ENCODE assay signal across 18 cellular contexts in genomic region chr6:18680842-18681241, GRCh38.
A peak's percentile ranks its signal among the peaks of the same experiment; 100 is the strongest.
DNase-seq lines count a peak whose midpoint lies in the region; ATAC-seq and TF ChIP-seq lines count a peak whose summit lies in the region.
"Had no signal": no experiment of that assay in that cellular context is flagged by ENCODE, and none has a peak within 500 bp of the region (broad histone marks: within the 10 kb centered on the region; RNA-seq: fewer than 3 reads in every experiment).

No MANE protein-coding gene starts in this region.

- H3K4me3 ChIP-seq in Panc1 (ENCODE audit: low read depth in 2 of 2, low read length in 2 of 2), result no peak overlapping the region
- no peak overlapping the region for H3K4me3 ChIP-seq in epithelial cell of esophagus (ENCODE audit: low read length)
- H3K4me3 ChIP-seq in lower leg skin (ENCODE audit: low read depth, poor library complexity, severe bottlenecking), result no peak overlapping the region
- H3K4me3 ChIP-seq: Peyer's patch, thyroid gland had no signal

- no TSS peak for BruUV-seq in Panc1 (replicated peaks; lab: Mats Ljungman, UMichigan)

- intact Hi-C loops in Panc1 (cut with micrococcal nuclease; ENCODE audit: unreplicated experiment), result no loop called here
- intact Hi-C loops in lower leg skin (cut with DNase I; ENCODE audit: low total_unique reads), result no loop called here

- in situ Hi-C loops in Panc1 (cut with HindIII; ENCODE audit: low pct_unique_long_range_greater_than_20kb, low sequenced_read_pairs), result no loop called here

- no peak overlapping the region for H3K27ac ChIP-seq in Panc1 (ENCODE audit: low read length)
- H3K27ac ChIP-seq: 22Rv1, Peyer's patch, thyroid gland had no signal

- H3K4me1 ChIP-seq in Panc1 (ENCODE audit: control insufficient read depth, insufficient read depth, low read length), result no peaks in the 10 kb centered on the region
- H3K4me1 ChIP-seq: Peyer's patch, thyroid gland had no signal

- ATAC-seq in Panc1, result no peak
- ATAC-seq in GM18498 (IDR thresholded peaks at IDR 0.05; ENCODE audit: unreplicated experiment), result no peak
- ATAC-seq: activated naive CD4-positive, alpha-beta T cell treated with anti-CD3 and anti-CD28 coated beads, Interleukin-2, amount 50 U/mL, for 72 hours; activated T-cell treated with anti-CD3 and anti-CD28 coated beads, Interleukin-2, amount 50 U/mL, for 4 hours; esophagus mucosa had no signal

- DNase-seq in DMS 273 (lab: John Stamatoyannopoulos, UW; ENCODE audit: unreplicated experiment), result peak; percentile 8
- no peak for DNase-seq in DMS 273 treated with DMSO at 0.1 percent for 48 hours (lab: John Stamatoyannopoulos, UW)
- no peak for DNase-seq in Panc1 (ENCODE audit: low read depth, low spot score)
- DNase-seq in epithelial cell of esophagus (ENCODE audit: low read depth), result peak; percentile 4
- DNase-seq in lower leg skin (ENCODE audit: low spot score in 2 of 2), result no peak
- no peak for DNase-seq in NCI-H2171 (lab: John Stamatoyannopoulos, UW)
- DNase-seq in COLO829 (ENCODE audit: low spot score), result no peak
- DNase-seq: activated CD4-positive, alpha-beta T cell treated with anti-CD3 and anti-CD28 coated beads, Interleukin-2, amount 50 U/mL, for 4 hours; activated T-cell treated with anti-CD3 and anti-CD28 coated beads, Interleukin-2, amount 50 U/mL, for 4 hours; immature natural killer cell; MV-4-11; NCI-H2081; Peyer's patch; thyroid gland had no signal

- CTCF ChIA-PET in Panc1 (lab: Charles Lee), result no interaction called here

- H3K9me3 ChIP-seq in Panc1 (ENCODE audit: control insufficient read depth, insufficient read depth, low read depth, low read length), result no peaks in the 10 kb centered on the region
- H3K9me3 ChIP-seq: Peyer's patch, thyroid gland had no signal

- no peak for TF ChIP-seq POLR2A in lower leg skin (IDR thresholded peaks at IDR 0.05)

- POLR2A ChIA-PET in Panc1 (lab: Charles Lee), result no interaction called here

- H3K27me3 ChIP-seq in Panc1 (ENCODE audit: control insufficient read depth, insufficient read depth, low read length), result no peaks in the 10 kb centered on the region
- H3K27me3 ChIP-seq: Peyer's patch, thyroid gland had no signal

- peak; percentile 2; the same call in 1 of the 2 replicates for TF ChIP-seq CTCF in Panc1 (IDR thresholded peaks at IDR 0.05)
- TF ChIP-seq CTCF in epithelial cell of esophagus (IDR thresholded peaks at IDR 0.05; ENCODE audit: insufficient read depth, low read depth, low read length, missing control alignments), result peak; percentile 25
- no peak for TF ChIP-seq CTCF in lower leg skin (IDR thresholded peaks at IDR 0.05)

- H3K36me3 ChIP-seq in Panc1 (ENCODE audit: control insufficient read depth, insufficient read depth, low read length), result no peaks in the 10 kb centered on the region
- H3K36me3 ChIP-seq: Peyer's patch, thyroid gland had no signal

Comparison
In these comparisons a context has a peak if more than half of its experiments do, and no peak if none do; other contexts are left out.
1. DNase-seq: peak in DMS 273 (single experiment) and epithelial cell of esophagus (single experiment); none in DMS 273 treated with DMSO at 0.1 percent for 48 hours (single experiment), Panc1 (single experiment), lower leg skin (0 of 2), NCI-H2171 (single experiment) and COLO829 (single experiment).
2. CTCF ChIP-seq: peak in Panc1 (single experiment) and epithelial cell of esophagus (single experiment); none in lower leg skin (0 of 3).